Comparison of ENCODE assay signal across 10 cellular contexts in the genomic region with DNA sequence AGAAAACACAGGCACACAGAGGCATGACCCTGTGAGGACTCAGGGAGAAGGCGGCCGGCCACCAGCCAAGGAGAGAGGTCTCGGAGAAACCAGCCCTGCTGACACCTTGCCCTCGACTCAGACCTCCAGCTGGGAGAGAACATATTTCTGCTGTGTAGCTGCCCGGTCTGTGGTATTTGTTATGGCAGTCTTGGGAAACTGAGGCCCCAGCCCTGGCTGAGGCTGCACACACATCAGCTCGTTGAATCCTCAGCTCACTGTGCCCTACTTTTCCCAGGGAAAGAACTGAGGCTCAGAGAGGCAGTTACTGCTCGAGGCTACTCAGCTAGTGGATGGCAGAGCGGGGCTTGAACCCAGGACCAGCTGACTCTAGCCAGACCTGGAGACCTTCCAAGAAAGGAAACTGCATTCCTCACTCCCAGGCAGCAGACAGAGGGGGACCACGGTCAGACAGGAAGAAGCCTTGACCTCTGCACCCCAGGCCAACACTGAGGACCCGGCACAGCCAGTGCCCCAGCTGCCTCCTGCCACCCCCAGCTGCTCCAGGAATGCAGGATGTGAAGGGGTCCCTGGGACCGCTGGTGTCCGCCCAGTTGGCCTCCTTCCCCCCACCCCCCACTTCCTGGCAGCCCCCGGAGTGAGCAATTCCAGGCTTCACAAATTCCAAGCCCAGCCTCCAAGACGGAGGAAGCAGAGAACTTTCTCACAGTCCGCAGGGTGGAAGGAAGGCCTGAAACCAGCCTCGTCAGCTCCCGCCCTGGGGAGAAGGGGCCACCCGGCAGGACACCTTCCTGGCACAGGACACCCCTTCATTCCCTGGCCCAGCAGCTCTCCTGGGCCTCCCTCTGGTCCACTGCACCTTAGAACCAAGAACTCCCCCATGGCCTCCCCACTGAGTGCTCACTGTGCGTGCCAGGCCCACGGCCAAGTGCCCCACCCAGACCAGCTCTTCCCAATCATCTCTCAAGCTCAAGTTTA.
DNase-seq lines count a peak whose midpoint lies in the region; ATAC-seq and TF ChIP-seq lines count a peak whose summit lies in the region.
"Had no signal": no experiment of that assay in that cellular context is flagged by ENCODE, and none has a peak within 500 bp of the region (broad histone marks: within the 10 kb centered on the region; RNA-seq: fewer than 3 reads in every experiment).

No MANE protein-coding gene starts in this region.

- H3K9me3 Mint-ChIP-seq in nephron = peaks cover 4% of the 10 kb centered on the region
- no peaks in the 10 kb centered on the region for H3K9me3 Mint-ChIP-seq in activated T-helper 17 cell treated with anti-CD3 and anti-CD28 coated beads, Interleukin-2, amount 50 U/mL, for 72 hours

- no peak for TF ChIP-seq CTCF in fibroblast of pulmonary artery (IDR thresholded peaks at IDR 0.05; ENCODE audit: low read length, missing control alignments)
- no peak for TF ChIP-seq CTCF in nephron (IDR thresholded peaks at IDR 0.05; ENCODE audit: unreplicated experiment in 3 of 3)

- H3K27me3 Mint-ChIP-seq in nephron (ENCODE audit: low read depth) = peaks cover 3% of the 10 kb centered on the region
- no peaks in the 10 kb centered on the region for H3K27me3 Mint-ChIP-seq in activated T-helper 17 cell treated with anti-CD3 and anti-CD28 coated beads, Interleukin-2, amount 50 U/mL, for 72 hours

- H3K4me1 Mint-ChIP-seq in nephron = peaks cover 24% of the 10 kb centered on the region
- no peaks in the 10 kb centered on the region for H3K4me1 Mint-ChIP-seq in activated T-helper 17 cell treated with anti-CD3 and anti-CD28 coated beads, Interleukin-2, amount 50 U/mL, for 72 hours

- peak overlapping the region; percentile 97 to 99 (median 98) for H3K27ac Mint-ChIP-seq in nephron
- no peak overlapping the region for H3K27ac Mint-ChIP-seq in activated T-helper 17 cell treated with anti-CD3 and anti-CD28 coated beads, Interleukin-2, amount 50 U/mL, for 72 hours
- H3K27ac Mint-ChIP-seq: T-helper 2 cell treated with Interferon-gamma antibody and Interleukin-4, amounts not matched to agents 5 μg/mL and 100 μg/mL, for 36 hours had no signal

- intact Hi-C loops in Right ventricle myocardium inferior (cut with DNase I) = loop anchor here (2.0 kb wide), 1 partner anchor 58 kb away; no protein-coding TSS in a partner anchor
- intact Hi-C loops in cardiac septum (cut with DNase I) = loop anchor here (5.0 kb wide), 1 partner anchor 41 kb away; no protein-coding TSS in a partner anchor

- no peak overlapping the region for H3K4me3 ChIP-seq in fibroblast of pulmonary artery (replicated peaks; ENCODE audit: low read depth, low read length)

- peaks cover 64% of the 10 kb centered on the region for H3K36me3 Mint-ChIP-seq in nephron (ENCODE audit: low read depth)
- H3K36me3 Mint-ChIP-seq in activated T-helper 17 cell treated with anti-CD3 and anti-CD28 coated beads, Interleukin-2, amount 50 U/mL, for 72 hours (ENCODE audit: low read depth) = peaks cover 79% of the 10 kb centered on the region

- H3K4me3 Mint-ChIP-seq in nephron = peak overlapping the region; percentile 0 to 41 (median 32)
- no peak overlapping the region for H3K4me3 Mint-ChIP-seq in activated T-helper 17 cell treated with anti-CD3 and anti-CD28 coated beads, Interleukin-2, amount 50 U/mL, for 72 hours
- H3K4me3 Mint-ChIP-seq: T-helper 2 cell treated with Interferon-gamma antibody and Interleukin-4, amounts not matched to agents 5 μg/mL and 100 μg/mL, for 36 hours had no signal

- ATAC-seq in Right ventricle myocardium inferior = peak; percentile 45
- no peak for ATAC-seq in HG02759 (IDR thresholded peaks at IDR 0.05; ENCODE audit: unreplicated experiment)
- ATAC-seq in activated T-helper 17 cell treated with anti-CD3 and anti-CD28 coated beads, Interleukin-2, amount 50 U/mL, for 72 hours (replicated peaks) = no peak
- ATAC-seq in GM21619 (IDR thresholded peaks at IDR 0.05; ENCODE audit: unreplicated experiment) = no peak

- DNase-seq in Right ventricle myocardium inferior (ENCODE audit: missing footprints) = peak; percentile 53
- DNase-seq in cardiac septum (ENCODE audit: low spot score) = no peak
- peak; percentile 89 for DNase-seq in fibroblast of pulmonary artery (ENCODE audit: low read depth)
- DNase-seq in activated CD4-positive, CD25-positive, alpha-beta regulatory T cell treated with anti-CD3 and anti-CD28 coated beads, Interleukin-2, amount 50 U/mL, for 72 hours = no peak
- DNase-seq: effector CD8-positive, alpha-beta T cell had no signal

Comparison
In these comparisons a context has a peak if more than half of its experiments do, and no peak if none do; other contexts are left out.
1. DNase-seq: peak in Right ventricle myocardium inferior (single experiment) and fibroblast of pulmonary artery (single experiment); none in cardiac septum (single experiment) and activated CD4-positive, CD25-positive, alpha-beta regulatory T cell treated with anti-CD3 and anti-CD28 coated beads, Interleukin-2, amount 50 U/mL, for 72 hours (single experiment).